Comparison of ENCODE assay signal across 8 cellular contexts in the genomic region with DNA sequence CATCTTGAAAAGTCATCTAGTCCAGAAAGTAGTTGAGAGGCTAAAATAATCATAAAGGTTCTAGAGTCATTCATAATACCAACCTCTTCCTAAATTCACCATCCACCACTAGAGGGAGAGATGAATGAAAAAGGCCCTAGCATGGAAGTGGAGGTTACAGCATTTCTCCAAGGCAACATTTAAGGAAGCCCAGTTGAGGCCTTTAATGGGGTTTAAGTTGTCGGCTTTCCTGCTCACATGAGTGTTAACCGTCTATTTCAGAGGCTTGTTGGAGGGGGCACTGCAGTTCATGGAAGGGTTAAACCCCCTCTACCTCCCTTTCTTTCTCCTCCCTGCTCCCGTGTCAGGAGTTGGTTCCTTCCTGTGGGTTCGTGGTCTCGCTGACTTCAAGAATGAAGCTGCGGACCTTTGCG. TPM values are rescaled to one million over a fixed set of nuclear protein-coding genes. Genes with fewer than 3 reads are reported as not detected.
A peak's percentile ranks its signal among the peaks of the same experiment; 100 is the strongest.
DNase-seq lines count a peak whose midpoint lies in the region; ATAC-seq and TF ChIP-seq lines count a peak whose summit lies in the region.

No MANE protein-coding gene starts in this region.

- H3K4me1 Mint-ChIP-seq in dendritic cell treated with granulocyte-macrophage colony-stimulating factor and Interleukin-4, amounts not matched to agents 40 ng/mL and 50 ng/mL, for 4 days (ENCODE audit: low read depth): peaks cover 33% of the 10 kb centered on the region
- H3K4me1 Mint-ChIP-seq in neural progenitor cell: peaks cover 18% of the 10 kb centered on the region

- H3K36me3 Mint-ChIP-seq in dendritic cell treated with granulocyte-macrophage colony-stimulating factor and Interleukin-4, amounts not matched to agents 40 ng/mL and 50 ng/mL, for 4 days (ENCODE audit: low read depth): peaks cover 11% of the 10 kb centered on the region
- no peaks in the 10 kb centered on the region for H3K36me3 Mint-ChIP-seq in neural progenitor cell

- DNase-seq in AG04449 (ENCODE audit: low read depth, low spot score): no peak
- no peak for DNase-seq in GM06990 (ENCODE audit: extremely low read depth, insufficient read length)
- no peak for DNase-seq in Panc1 (ENCODE audit: low read depth, low spot score)
- DNase-seq in neural progenitor cell (ENCODE audit: low spot score): peak; percentile 26
- no peak for DNase-seq in COLO668 (lab: John Stamatoyannopoulos, UW; ENCODE audit: unreplicated experiment)

- in situ Hi-C loops in Panc1 (cut with HindIII; ENCODE audit: low pct_unique_long_range_greater_than_20kb, low sequenced_read_pairs): no loop called here

- no peak overlapping the region for H3K4me3 ChIP-seq in AG04449 (ENCODE audit: low read depth, low read length)
- H3K4me3 ChIP-seq in GM06990 (replicated peaks; ENCODE audit: low read depth, low read length): no peak overlapping the region
- no peak overlapping the region for H3K4me3 ChIP-seq in Panc1 (ENCODE audit: low read depth in 2 of 2, low read length in 2 of 2)
- no peak overlapping the region for H3K4me3 ChIP-seq in neural progenitor cell

- intact Hi-C loops in Panc1 (cut with micrococcal nuclease; ENCODE audit: unreplicated experiment): no loop called here
- intact Hi-C loops in dendritic cell treated with granulocyte-macrophage colony-stimulating factor and Interleukin-4, amounts not matched to agents 40 ng/mL and 50 ng/mL, for 4 days (cut with micrococcal nuclease): loop anchor here (2.0 to 5.0 kb wide), 5 partner anchors 38 to 547 kb away; no protein-coding TSS in a partner anchor

- H3K27me3 ChIP-seq in GM06990 (replicated peaks; ENCODE audit: control insufficient read depth, insufficient read depth, low read length): peaks cover 1% of the 10 kb centered on the region
- H3K27me3 ChIP-seq in Panc1 (ENCODE audit: control insufficient read depth, insufficient read depth, low read length): peaks cover under 1% of the 10 kb centered on the region; the same call in 1 of the 2 replicates
- H3K27me3 ChIP-seq in neural progenitor cell: peaks cover 10% of the 10 kb centered on the region

- BruUV-seq in Panc1 (replicated peaks; lab: Mats Ljungman, UMichigan): no TSS peak

- no peak overlapping the region for H3K4me2 ChIP-seq in neural progenitor cell

- no peak overlapping the region for H3K4me3 Mint-ChIP-seq in dendritic cell treated with granulocyte-macrophage colony-stimulating factor and Interleukin-4, amounts not matched to agents 40 ng/mL and 50 ng/mL, for 4 days
- H3K4me3 Mint-ChIP-seq in neural progenitor cell: no peak overlapping the region

- peaks cover 14% of the 10 kb centered on the region for H3F3A ChIP-seq in neural progenitor cell (ENCODE audit: low read depth)

- peak overlapping the region; percentile 66 for H3K27ac Mint-ChIP-seq in dendritic cell treated with granulocyte-macrophage colony-stimulating factor and Interleukin-4, amounts not matched to agents 40 ng/mL and 50 ng/mL, for 4 days
- no peak overlapping the region for H3K27ac Mint-ChIP-seq in neural progenitor cell

- peaks cover 4% of the 10 kb centered on the region for H4K20me1 ChIP-seq in neural progenitor cell (ENCODE audit: low read depth)

- no peak for ATAC-seq in Panc1
- ATAC-seq in GM18517 (IDR thresholded peaks at IDR 0.05; ENCODE audit: unreplicated experiment): no peak
- no peak for ATAC-seq in GM21529 (IDR thresholded peaks at IDR 0.05; ENCODE audit: unreplicated experiment)

- TF ChIP-seq CTCF in AG04449 (IDR thresholded peaks at IDR 0.05; ENCODE audit: insufficient read depth, low read length, missing control alignments): peak; percentile 48
- peak; percentile 44 for TF ChIP-seq CTCF in GM06990 (IDR thresholded peaks at IDR 0.05; ENCODE audit: insufficient read depth, low read length, poor library complexity, severe bottlenecking)
- TF ChIP-seq CTCF in Panc1 (IDR thresholded peaks at IDR 0.05): peak; percentile 68
- peak; percentile 61 for TF ChIP-seq CTCF in neural progenitor cell (IDR thresholded peaks at IDR 0.05)

- H3K27me3 Mint-ChIP-seq in dendritic cell treated with granulocyte-macrophage colony-stimulating factor and Interleukin-4, amounts not matched to agents 40 ng/mL and 50 ng/mL, for 4 days: peaks cover 9% of the 10 kb centered on the region
- H3K27me3 Mint-ChIP-seq in neural progenitor cell (ENCODE audit: insufficient read depth, low read depth): peaks cover 4% of the 10 kb centered on the region

- no peak overlapping the region for H3K9ac ChIP-seq in neural progenitor cell

- H3K9me3 ChIP-seq in Panc1 (ENCODE audit: control insufficient read depth, insufficient read depth, low read depth, low read length) (no peaks in the 10 kb centered on the region), neural progenitor cell (ENCODE audit: low read depth) (no peaks in the 10 kb centered on the region)

- CTCF ChIA-PET in AG04449 (lab: Yijun Ruan, JAX) (interaction anchor here (0.6 to 9.7 kb wide), 25 partner anchors 9 to 551 kb away, joined by 3 to 102 read pairs (median 5); no protein-coding TSS in a partner anchor), Panc1 (lab: Charles Lee) (interaction anchor here (0.6 to 0.7 kb wide), 2 partner anchors 143 to 545 kb away, joined by 5 to 6 read pairs; no protein-coding TSS in a partner anchor)

- no peaks in the 10 kb centered on the region for H3K36me3 ChIP-seq in GM06990 (ENCODE audit: control insufficient read depth, insufficient read depth, low read length)
- no peaks in the 10 kb centered on the region for H3K36me3 ChIP-seq in Panc1 (ENCODE audit: control insufficient read depth, insufficient read depth, low read length)
- H3K36me3 ChIP-seq in neural progenitor cell: no peaks in the 10 kb centered on the region

- H3K27ac ChIP-seq in Panc1 (ENCODE audit: low read length): no peak overlapping the region
- no peak overlapping the region for H3K27ac ChIP-seq in neural progenitor cell

- H2AFZ ChIP-seq in neural progenitor cell (replicated peaks): no peak overlapping the region

- no peaks in the 10 kb centered on the region for H3K79me2 ChIP-seq in neural progenitor cell (ENCODE audit: low read depth)

- peaks cover 8% of the 10 kb centered on the region for H3K4me1 ChIP-seq in Panc1 (ENCODE audit: control insufficient read depth, insufficient read depth, low read length)
- H3K4me1 ChIP-seq in neural progenitor cell: peaks cover 4% of the 10 kb centered on the region

- no peaks in the 10 kb centered on the region for H3K9me3 Mint-ChIP-seq in dendritic cell treated with granulocyte-macrophage colony-stimulating factor and Interleukin-4, amounts not matched to agents 40 ng/mL and 50 ng/mL, for 4 days
- H3K9me3 Mint-ChIP-seq in neural progenitor cell: no peaks in the 10 kb centered on the region

- POLR2A ChIA-PET in AG04449 (lab: Yijun Ruan, JAX): no interaction called here
- POLR2A ChIA-PET in Panc1 (lab: Charles Lee): interaction anchor here (0.6 kb wide), 2 partner anchors 27 to 230 kb away, joined by 4 to 9 read pairs; no protein-coding TSS in a partner anchor

RNA-seq across cellular contexts. Expression of a gene that starts 3.8 kb away (rescaled TPM):
- total RNA-seq in Panc1 (2021; ENCODE audit: unreplicated experiment) (20.6 TPM), neural progenitor cell (ENCODE audit: low replicate concordance) (4.8 and 6.6 TPM in 2 replicates)
- polyA plus RNA-seq in Panc1 (2012; ENCODE audit: insufficient read length): 15.6 TPM
